In the genomic region with DNA sequence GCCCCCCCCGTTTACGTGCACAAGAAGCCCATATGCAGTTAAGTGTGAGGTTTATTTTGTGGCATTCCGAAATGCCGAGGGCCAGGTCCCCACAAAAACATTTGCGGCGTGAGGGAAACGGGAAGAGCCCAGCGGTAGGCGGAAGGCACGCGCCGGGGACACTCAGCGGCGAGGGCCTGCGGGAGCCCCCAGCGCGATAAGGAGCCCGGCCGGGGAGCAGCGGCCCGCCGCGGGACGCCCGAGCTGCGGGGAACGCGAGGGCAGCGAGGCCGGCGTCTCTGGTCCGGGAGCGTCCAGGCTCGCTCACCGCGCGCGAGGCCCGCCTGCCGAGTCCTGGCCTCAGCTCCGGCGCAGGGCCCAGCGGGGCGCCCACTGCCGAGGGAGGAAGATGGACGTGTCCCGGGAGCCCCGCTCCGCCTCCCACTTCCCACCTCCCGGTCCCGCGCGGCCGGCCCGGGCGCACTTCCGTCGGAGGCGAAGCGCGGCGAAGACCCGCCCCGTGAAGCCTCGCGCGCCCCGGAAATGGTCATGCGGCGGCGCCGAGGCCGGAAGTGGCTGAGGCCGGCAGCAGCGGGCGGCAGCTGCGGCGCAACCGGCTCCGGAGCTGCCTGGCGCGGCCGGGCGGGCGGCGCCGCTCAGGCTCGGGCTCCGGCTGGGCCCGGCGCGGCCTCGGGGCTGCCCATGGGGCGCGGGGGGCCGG, we compare ENCODE assay signal across 1 cellular context.
TF ChIP-seq lines count a peak whose summit lies in the region.

A gene with protein sequence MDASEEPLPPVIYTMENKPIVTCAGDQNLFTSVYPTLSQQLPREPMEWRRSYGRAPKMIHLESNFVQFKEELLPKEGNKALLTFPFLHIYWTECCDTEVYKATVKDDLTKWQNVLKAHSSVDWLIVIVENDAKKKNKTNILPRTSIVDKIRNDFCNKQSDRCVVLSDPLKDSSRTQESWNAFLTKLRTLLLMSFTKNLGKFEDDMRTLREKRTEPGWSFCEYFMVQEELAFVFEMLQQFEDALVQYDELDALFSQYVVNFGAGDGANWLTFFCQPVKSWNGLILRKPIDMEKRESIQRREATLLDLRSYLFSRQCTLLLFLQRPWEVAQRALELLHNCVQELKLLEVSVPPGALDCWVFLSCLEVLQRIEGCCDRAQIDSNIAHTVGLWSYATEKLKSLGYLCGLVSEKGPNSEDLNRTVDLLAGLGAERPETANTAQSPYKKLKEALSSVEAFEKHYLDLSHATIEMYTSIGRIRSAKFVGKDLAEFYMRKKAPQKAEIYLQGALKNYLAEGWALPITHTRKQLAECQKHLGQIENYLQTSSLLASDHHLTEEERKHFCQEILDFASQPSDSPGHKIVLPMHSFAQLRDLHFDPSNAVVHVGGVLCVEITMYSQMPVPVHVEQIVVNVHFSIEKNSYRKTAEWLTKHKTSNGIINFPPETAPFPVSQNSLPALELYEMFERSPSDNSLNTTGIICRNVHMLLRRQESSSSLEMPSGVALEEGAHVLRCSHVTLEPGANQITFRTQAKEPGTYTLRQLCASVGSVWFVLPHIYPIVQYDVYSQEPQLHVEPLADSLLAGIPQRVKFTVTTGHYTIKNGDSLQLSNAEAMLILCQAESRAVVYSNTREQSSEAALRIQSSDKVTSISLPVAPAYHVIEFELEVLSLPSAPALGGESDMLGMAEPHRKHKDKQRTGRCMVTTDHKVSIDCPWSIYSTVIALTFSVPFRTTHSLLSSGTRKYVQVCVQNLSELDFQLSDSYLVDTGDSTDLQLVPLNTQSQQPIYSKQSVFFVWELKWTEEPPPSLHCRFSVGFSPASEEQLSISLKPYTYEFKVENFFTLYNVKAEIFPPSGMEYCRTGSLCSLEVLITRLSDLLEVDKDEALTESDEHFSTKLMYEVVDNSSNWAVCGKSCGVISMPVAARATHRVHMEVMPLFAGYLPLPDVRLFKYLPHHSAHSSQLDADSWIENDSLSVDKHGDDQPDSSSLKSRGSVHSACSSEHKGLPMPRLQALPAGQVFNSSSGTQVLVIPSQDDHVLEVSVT (plus strand): TSS at position 536 of the 700 bp plus-strand sequence. CDS start 185 bp downstream, outside the sequence.

TF ChIP-seq in HEK293, 187 proteins besides CTCF, POLR2A, EP300 and RAD21 (continued from another document and continues in another):
- TF ChIP-seq MYNN (tag by site-specific recombination; IDR thresholded peaks at IDR 0.05; ENCODE audit: borderline replicate concordance) (no peak), ZNF473 (tag by site-specific recombination; IDR thresholded peaks at IDR 0.05) (no peak), ZNF837 (tag by site-specific recombination; IDR thresholded peaks at IDR 0.05) (no peak), ZNF366 (tag by site-specific recombination; conservative IDR thresholded peaks at IDR 0.05) (no peak), ZNF791 (tag by site-specific recombination; IDR thresholded peaks at IDR 0.05) (no peak), ZNF555 (tag by site-specific recombination; conservative IDR thresholded peaks at IDR 0.05) (no peak), ZNF138 (tag by site-specific recombination; IDR thresholded peaks at IDR 0.05; ENCODE audit: borderline replicate concordance) (no peak), ZNF544 (tag by site-specific recombination; IDR thresholded peaks at IDR 0.05) (no peak), REPIN1 (tag by site-specific recombination; IDR thresholded peaks at IDR 0.05; ENCODE audit: low read depth) (no peak), ZNF529 (tag by site-specific recombination; IDR thresholded peaks at IDR 0.05; ENCODE audit: insufficient replicate concordance) (no peak), ZNF701 (tag by site-specific recombination; IDR thresholded peaks at IDR 0.05) (no peak), ZNF341 (tag by site-specific recombination; IDR thresholded peaks at IDR 0.05; ENCODE audit: low read depth) (no peak; the same call in none of the 2 replicates), KLF9 (tag by site-specific recombination; IDR thresholded peaks at IDR 0.05; ENCODE audit: low read depth) (no peak), ZNF274 (IDR thresholded peaks at IDR 0.05; ENCODE audit: low read length) (no peak), ZNF274 (tag by site-specific recombination; IDR thresholded peaks at IDR 0.05; ENCODE audit: borderline replicate concordance) (no peak), ZBTB21 (tag by site-specific recombination; IDR thresholded peaks at IDR 0.05) (no peak), FEZF1 (tag by site-specific recombination; IDR thresholded peaks at IDR 0.05) (no peak), SP7 (tag by site-specific recombination; IDR thresholded peaks at IDR 0.05) (no peak), GLIS2 (tag by site-specific recombination; IDR thresholded peaks at IDR 0.05) (no peak), ZNF843 (tag by site-specific recombination; IDR thresholded peaks at IDR 0.05) (no peak), ZIC2 (tag by site-specific recombination; IDR thresholded peaks at IDR 0.05) (peak; percentile 94), ZNF24 (tag by site-specific recombination; IDR thresholded peaks at IDR 0.05) (no peak), ZNF2 (tag by site-specific recombination; IDR thresholded peaks at IDR 0.05) (no peak), ZNF585B (tag by site-specific recombination; IDR thresholded peaks at IDR 0.05) (no peak), ZNF10 (tag by site-specific recombination; IDR thresholded peaks at IDR 0.05) (no peak), ZNF37A (tag by site-specific recombination; IDR thresholded peaks at IDR 0.05) (no peak), ZNF521 (tag by site-specific recombination; IDR thresholded peaks at IDR 0.05) (no peak), SALL2 (tag by site-specific recombination; IDR thresholded peaks at IDR 0.05; ENCODE audit: borderline replicate concordance) (no peak), ZNF501 (tag by site-specific recombination; IDR thresholded peaks at IDR 0.05) (no peak), BCL11B (tag by site-specific recombination; IDR thresholded peaks at IDR 0.05; ENCODE audit: low read depth) (no peak), RBAK (tag by site-specific recombination; IDR thresholded peaks at IDR 0.05) (no peak), ZNF223 (tag by site-specific recombination; IDR thresholded peaks at IDR 0.05) (no peak), ZNF354C (tag by site-specific recombination; IDR thresholded peaks at IDR 0.05; ENCODE audit: borderline replicate concordance, low read depth) (no peak), ZNF792 (tag by site-specific recombination; IDR thresholded peaks at IDR 0.05) (no peak), ZEB2 (tag by site-specific recombination; IDR thresholded peaks at IDR 0.05) (no peak), KLF10 (tag by site-specific recombination; IDR thresholded peaks at IDR 0.05) (peak; percentile 65), ZBTB7A (tag by site-specific recombination; IDR thresholded peaks at IDR 0.05; ENCODE audit: low read depth) (no peak), ZXDB (tag by site-specific recombination; IDR thresholded peaks at IDR 0.05) (no peak; the same call in 1 of the 2 replicates), ZNF830 (tag by site-specific recombination; IDR thresholded peaks at IDR 0.05; ENCODE audit: low read depth) (no peak)
- TF ChIP-seq, protein P1, sequence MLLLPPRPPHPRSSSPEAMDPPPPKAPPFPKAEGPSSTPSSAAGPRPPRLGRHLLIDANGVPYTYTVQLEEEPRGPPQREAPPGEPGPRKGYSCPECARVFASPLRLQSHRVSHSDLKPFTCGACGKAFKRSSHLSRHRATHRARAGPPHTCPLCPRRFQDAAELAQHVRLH (tag by site-specific recombination; IDR thresholded peaks at IDR 0.05), result no peak
- TF ChIP-seq, protein P2, sequence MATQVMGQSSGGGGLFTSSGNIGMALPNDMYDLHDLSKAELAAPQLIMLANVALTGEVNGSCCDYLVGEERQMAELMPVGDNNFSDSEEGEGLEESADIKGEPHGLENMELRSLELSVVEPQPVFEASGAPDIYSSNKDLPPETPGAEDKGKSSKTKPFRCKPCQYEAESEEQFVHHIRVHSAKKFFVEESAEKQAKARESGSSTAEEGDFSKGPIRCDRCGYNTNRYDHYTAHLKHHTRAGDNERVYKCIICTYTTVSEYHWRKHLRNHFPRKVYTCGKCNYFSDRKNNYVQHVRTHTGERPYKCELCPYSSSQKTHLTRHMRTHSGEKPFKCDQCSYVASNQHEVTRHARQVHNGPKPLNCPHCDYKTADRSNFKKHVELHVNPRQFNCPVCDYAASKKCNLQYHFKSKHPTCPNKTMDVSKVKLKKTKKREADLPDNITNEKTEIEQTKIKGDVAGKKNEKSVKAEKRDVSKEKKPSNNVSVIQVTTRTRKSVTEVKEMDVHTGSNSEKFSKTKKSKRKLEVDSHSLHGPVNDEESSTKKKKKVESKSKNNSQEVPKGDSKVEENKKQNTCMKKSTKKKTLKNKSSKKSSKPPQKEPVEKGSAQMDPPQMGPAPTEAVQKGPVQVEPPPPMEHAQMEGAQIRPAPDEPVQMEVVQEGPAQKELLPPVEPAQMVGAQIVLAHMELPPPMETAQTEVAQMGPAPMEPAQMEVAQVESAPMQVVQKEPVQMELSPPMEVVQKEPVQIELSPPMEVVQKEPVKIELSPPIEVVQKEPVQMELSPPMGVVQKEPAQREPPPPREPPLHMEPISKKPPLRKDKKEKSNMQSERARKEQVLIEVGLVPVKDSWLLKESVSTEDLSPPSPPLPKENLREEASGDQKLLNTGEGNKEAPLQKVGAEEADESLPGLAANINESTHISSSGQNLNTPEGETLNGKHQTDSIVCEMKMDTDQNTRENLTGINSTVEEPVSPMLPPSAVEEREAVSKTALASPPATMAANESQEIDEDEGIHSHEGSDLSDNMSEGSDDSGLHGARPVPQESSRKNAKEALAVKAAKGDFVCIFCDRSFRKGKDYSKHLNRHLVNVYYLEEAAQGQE (tag by site-specific recombination; IDR thresholded peaks at IDR 0.05), result no peak
- TF ChIP-seq, protein P3, sequence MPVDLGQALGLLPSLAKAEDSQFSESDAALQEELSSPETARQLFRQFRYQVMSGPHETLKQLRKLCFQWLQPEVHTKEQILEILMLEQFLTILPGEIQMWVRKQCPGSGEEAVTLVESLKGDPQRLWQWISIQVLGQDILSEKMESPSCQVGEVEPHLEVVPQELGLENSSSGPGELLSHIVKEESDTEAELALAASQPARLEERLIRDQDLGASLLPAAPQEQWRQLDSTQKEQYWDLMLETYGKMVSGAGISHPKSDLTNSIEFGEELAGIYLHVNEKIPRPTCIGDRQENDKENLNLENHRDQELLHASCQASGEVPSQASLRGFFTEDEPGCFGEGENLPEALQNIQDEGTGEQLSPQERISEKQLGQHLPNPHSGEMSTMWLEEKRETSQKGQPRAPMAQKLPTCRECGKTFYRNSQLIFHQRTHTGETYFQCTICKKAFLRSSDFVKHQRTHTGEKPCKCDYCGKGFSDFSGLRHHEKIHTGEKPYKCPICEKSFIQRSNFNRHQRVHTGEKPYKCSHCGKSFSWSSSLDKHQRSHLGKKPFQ (tag by site-specific recombination; IDR thresholded peaks at IDR 0.05), result peak; percentile 81
- TF ChIP-seq, protein P4, sequence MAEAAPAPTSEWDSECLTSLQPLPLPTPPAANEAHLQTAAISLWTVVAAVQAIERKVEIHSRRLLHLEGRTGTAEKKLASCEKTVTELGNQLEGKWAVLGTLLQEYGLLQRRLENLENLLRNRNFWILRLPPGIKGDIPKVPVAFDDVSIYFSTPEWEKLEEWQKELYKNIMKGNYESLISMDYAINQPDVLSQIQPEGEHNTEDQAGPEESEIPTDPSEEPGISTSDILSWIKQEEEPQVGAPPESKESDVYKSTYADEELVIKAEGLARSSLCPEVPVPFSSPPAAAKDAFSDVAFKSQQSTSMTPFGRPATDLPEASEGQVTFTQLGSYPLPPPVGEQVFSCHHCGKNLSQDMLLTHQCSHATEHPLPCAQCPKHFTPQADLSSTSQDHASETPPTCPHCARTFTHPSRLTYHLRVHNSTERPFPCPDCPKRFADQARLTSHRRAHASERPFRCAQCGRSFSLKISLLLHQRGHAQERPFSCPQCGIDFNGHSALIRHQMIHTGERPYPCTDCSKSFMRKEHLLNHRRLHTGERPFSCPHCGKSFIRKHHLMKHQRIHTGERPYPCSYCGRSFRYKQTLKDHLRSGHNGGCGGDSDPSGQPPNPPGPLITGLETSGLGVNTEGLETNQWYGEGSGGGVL (tag by site-specific recombination; IDR thresholded peaks at IDR 0.05), result no peak
- TF ChIP-seq, protein P5, sequence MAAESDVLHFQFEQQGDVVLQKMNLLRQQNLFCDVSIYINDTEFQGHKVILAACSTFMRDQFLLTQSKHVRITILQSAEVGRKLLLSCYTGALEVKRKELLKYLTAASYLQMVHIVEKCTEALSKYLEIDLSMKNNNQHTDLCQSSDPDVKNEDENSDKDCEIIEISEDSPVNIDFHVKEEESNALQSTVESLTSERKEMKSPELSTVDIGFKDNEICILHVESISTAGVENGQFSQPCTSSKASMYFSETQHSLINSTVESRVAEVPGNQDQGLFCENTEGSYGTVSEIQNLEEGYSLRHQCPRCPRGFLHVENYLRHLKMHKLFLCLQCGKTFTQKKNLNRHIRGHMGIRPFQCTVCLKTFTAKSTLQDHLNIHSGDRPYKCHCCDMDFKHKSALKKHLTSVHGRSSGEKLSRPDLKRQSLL (tag by site-specific recombination; IDR thresholded peaks at IDR 0.05), result peak; percentile 58; the same call in 1 of the 2 replicates
- TF ChIP-seq, protein P6, sequence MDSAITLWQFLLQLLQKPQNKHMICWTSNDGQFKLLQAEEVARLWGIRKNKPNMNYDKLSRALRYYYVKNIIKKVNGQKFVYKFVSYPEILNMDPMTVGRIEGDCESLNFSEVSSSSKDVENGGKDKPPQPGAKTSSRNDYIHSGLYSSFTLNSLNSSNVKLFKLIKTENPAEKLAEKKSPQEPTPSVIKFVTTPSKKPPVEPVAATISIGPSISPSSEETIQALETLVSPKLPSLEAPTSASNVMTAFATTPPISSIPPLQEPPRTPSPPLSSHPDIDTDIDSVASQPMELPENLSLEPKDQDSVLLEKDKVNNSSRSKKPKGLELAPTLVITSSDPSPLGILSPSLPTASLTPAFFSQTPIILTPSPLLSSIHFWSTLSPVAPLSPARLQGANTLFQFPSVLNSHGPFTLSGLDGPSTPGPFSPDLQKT (IDR thresholded peaks at IDR 0.05; ENCODE audit: borderline replicate concordance, low read depth, low read length), result peak; percentile 30; the same call in 1 of the 2 replicates
- TF ChIP-seq, protein P7, sequence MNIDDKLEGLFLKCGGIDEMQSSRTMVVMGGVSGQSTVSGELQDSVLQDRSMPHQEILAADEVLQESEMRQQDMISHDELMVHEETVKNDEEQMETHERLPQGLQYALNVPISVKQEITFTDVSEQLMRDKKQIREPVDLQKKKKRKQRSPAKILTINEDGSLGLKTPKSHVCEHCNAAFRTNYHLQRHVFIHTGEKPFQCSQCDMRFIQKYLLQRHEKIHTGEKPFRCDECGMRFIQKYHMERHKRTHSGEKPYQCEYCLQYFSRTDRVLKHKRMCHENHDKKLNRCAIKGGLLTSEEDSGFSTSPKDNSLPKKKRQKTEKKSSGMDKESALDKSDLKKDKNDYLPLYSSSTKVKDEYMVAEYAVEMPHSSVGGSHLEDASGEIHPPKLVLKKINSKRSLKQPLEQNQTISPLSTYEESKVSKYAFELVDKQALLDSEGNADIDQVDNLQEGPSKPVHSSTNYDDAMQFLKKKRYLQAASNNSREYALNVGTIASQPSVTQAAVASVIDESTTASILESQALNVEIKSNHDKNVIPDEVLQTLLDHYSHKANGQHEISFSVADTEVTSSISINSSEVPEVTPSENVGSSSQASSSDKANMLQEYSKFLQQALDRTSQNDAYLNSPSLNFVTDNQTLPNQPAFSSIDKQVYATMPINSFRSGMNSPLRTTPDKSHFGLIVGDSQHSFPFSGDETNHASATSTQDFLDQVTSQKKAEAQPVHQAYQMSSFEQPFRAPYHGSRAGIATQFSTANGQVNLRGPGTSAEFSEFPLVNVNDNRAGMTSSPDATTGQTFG (tag by site-specific recombination; IDR thresholded peaks at IDR 0.05; ENCODE audit: borderline replicate concordance), result no peak
